9 cellular contexts compared by ENCODE assay signal in genomic region chr14:22994762-22995275, GRCh38. TPM values are rescaled to one million over a fixed set of nuclear protein-coding genes. Genes with fewer than 3 reads are reported as not detected.
DNase-seq lines count a peak whose midpoint lies in the region; ATAC-seq, FAIRE-seq and TF ChIP-seq lines count a peak whose summit lies in the region.
"Had no signal": no experiment of that assay in that cellular context is flagged by ENCODE, and none has a peak within 500 bp of the region (broad histone marks: within the 10 kb centered on the region; RNA-seq: fewer than 3 reads in every experiment).

No MANE protein-coding gene starts in this region.

- TF ChIP-seq POLR2A in A549 (IDR thresholded peaks at IDR 0.05; ENCODE audit: low read length) (no peak), right lobe of liver (IDR thresholded peaks at IDR 0.05) (no peak), uterus (IDR thresholded peaks at IDR 0.05) (no peak)

- no peaks in the 10 kb centered on the region for H3K79me2 ChIP-seq in OCI-LY7 (ENCODE audit: insufficient read depth, low read depth, low read length)

- DNase-seq in A549 (ENCODE audit: low read depth in 1 of 2, low spot score in 1 of 2) (peak; percentile 40 to 41), OCI-LY7 (ENCODE audit: low spot score) (peak; percentile 60), MCF 10A (ENCODE audit: unreplicated experiment) (peak; percentile 84), right lobe of liver (no peak), uterus (peak in 1 of 2 donors; percentile 42), GM19238 (ENCODE audit: insufficient read length, low spot score) (no peak), DMS53 (lab: John Stamatoyannopoulos, UW) (no peak)

- no peaks in the 10 kb centered on the region for H3K9me3 Mint-ChIP-seq in MCF 10A (ENCODE audit: unreplicated experiment)

- no peaks in the 10 kb centered on the region for H3K9me3 ChIP-seq in A549
- H3K9me3 ChIP-seq in OCI-LY7 (ENCODE audit: low read length) = no peaks in the 10 kb centered on the region
- no peaks in the 10 kb centered on the region for H3K9me3 ChIP-seq in right lobe of liver
- H3K9me3 ChIP-seq in uterus = no peaks in the 10 kb centered on the region

- H3K4me3 Mint-ChIP-seq in MCF 10A (ENCODE audit: unreplicated experiment) = no peak overlapping the region
- H3K4me3 Mint-ChIP-seq: activated naive CD8-positive, alpha-beta T cell had no signal

- no peak overlapping the region for H3K27ac Mint-ChIP-seq in MCF 10A (ENCODE audit: low read depth, unreplicated experiment)
- H3K27ac Mint-ChIP-seq: activated naive CD8-positive, alpha-beta T cell had no signal

- POLR2A ChIA-PET in A549 (lab: Yijun Ruan, JAX) (interaction anchor here (0.9 to 4.2 kb wide), 5 partner anchors 12 to 65 kb away, joined by 3 to 27 read pairs (median 5); partner anchors contain the start of genes AJUBA, PRMT5 and PSMB5), OCI-LY7 (lab: Charles Lee) (interaction anchor here (0.6 to 3.1 kb wide), 9 partner anchors 13 to 620 kb away, joined by 3 to 41 read pairs (median 5); partner anchors contain the start of gene PSMB5), MCF 10A (lab: Yijun Ruan, JAX) (interaction anchor here (0.6 to 3.3 kb wide), 16 partner anchors 9 to 100 kb away, joined by 3 to 43 read pairs (median 4); partner anchors contain the start of genes ACIN1, AJUBA, C14orf119 and CDH24)

- intact Hi-C loops in OCI-LY7 (cut with micrococcal nuclease; ENCODE audit: unreplicated experiment) = loop anchor here (1.0 kb wide), 1 partner anchor 59 kb away; no protein-coding TSS in a partner anchor
- intact Hi-C loops in MCF 10A (cut with micrococcal nuclease) = loop anchor here (1.0 kb wide), 1 partner anchor 63 kb away; no protein-coding TSS in a partner anchor
- intact Hi-C loops in right lobe of liver (cut with DNase I) = no loop called here
- intact Hi-C loops in uterus (cut with DNase I; ENCODE audit: low total_unique reads) = no loop called here

- H4K20me1 ChIP-seq in OCI-LY7 (ENCODE audit: insufficient read depth, low read length) = no peaks in the 10 kb centered on the region

- H3K27ac ChIP-seq in A549 (peak overlapping the region in 1 of 2 experiments; percentile 56; a peak in 2 of 6 replicates), OCI-LY7 (ENCODE audit: low read depth, low read length, poor library complexity, severe bottlenecking) (no peak overlapping the region), right lobe of liver (no peak overlapping the region), uterus (peak overlapping the region; percentile 22 to 36)

- peak; percentile 60 to 75; a peak in 4 of 5 replicates for TF ChIP-seq RAD21 in A549 (conservative IDR thresholded peaks at IDR 0.05 in 1 of 2, IDR thresholded peaks at IDR 0.05 in 1 of 2)

- H3K4me1 Mint-ChIP-seq in MCF 10A (ENCODE audit: insufficient read depth, unreplicated experiment) = peaks cover 16% of the 10 kb centered on the region

- CTCF ChIA-PET in A549 (lab: Yijun Ruan, JAX) (interaction anchor here (0.6 to 34.0 kb wide), 21 partner anchors 10 to 1182 kb away, joined by 3 to 1206 read pairs (median 5); partner anchors contain the start of genes ACIN1, AJUBA, C14orf119 and CDH24), OCI-LY7 (lab: Charles Lee; ENCODE audit: unreplicated experiment) (interaction anchor here (0.5 to 2.5 kb wide), 12 partner anchors 8 to 75 kb away, joined by 3 to 18 read pairs (median 4); partner anchors contain the start of gene CDH24), MCF 10A (lab: Yijun Ruan, JAX) (interaction anchor here (0.6 to 24.6 kb wide), 32 partner anchors 9 to 336 kb away, joined by 3 to 620 read pairs (median 5); partner anchors contain the start of genes ACIN1, AJUBA, C14orf119 and CDH24)

- no peak for FAIRE-seq in A549 (lab: Jason Lieb, UNC)

- H3K27me3 ChIP-seq in right lobe of liver = no peaks in the 10 kb centered on the region
- no peaks in the 10 kb centered on the region for H3K27me3 ChIP-seq in uterus

- H3K4me1 ChIP-seq in A549 (peaks cover 5% of the 10 kb centered on the region; the same call in 2 of the 3 replicates), OCI-LY7 (ENCODE audit: insufficient read depth, low read length, poor library complexity, severe bottlenecking) (peaks cover 4% of the 10 kb centered on the region), right lobe of liver (no peaks in the 10 kb centered on the region), uterus (peaks cover 5 to 9% of the 10 kb centered on the region in 2 donors)

- ATAC-seq in A549 (peak; percentile 91 to 94), right lobe of liver (peak; percentile 63 to 77 (median 74))

- no peaks in the 10 kb centered on the region for H3K9me2 ChIP-seq in OCI-LY7 (ENCODE audit: insufficient read depth, low read length)

- H3K27me3 Mint-ChIP-seq in MCF 10A (ENCODE audit: insufficient read depth, unreplicated experiment) = no peaks in the 10 kb centered on the region
- H3K27me3 Mint-ChIP-seq: activated naive CD8-positive, alpha-beta T cell had no signal

- TF ChIP-seq EP300 in A549 (IDR thresholded peaks at IDR 0.05) = no peak

- no peaks in the 10 kb centered on the region for H3K36me3 ChIP-seq in OCI-LY7 (ENCODE audit: insufficient read depth, low read length)
- no peaks in the 10 kb centered on the region for H3K36me3 ChIP-seq in right lobe of liver
- no peaks in the 10 kb centered on the region for H3K36me3 ChIP-seq in uterus

- WGBS in A549 (ENCODE audit: missing lambda C conversion rate) = 3% methylated on average over 4 of the region's 4 CpGs
- WGBS in right lobe of liver (ENCODE audit: insufficient coverage, low coverage, low lambda C conversion rate, missing lambda C conversion rate) = 12% methylated on average over 3 of the region's 4 CpGs

- H3K4me2 ChIP-seq in A549 (no peak overlapping the region; the same call in 2 of the 3 replicates), OCI-LY7 (ENCODE audit: low read length) (no peak overlapping the region)

- H2AFZ ChIP-seq in OCI-LY7 (ENCODE audit: low read length) = no peak overlapping the region

- BruUV-seq in OCI-LY7 (replicated peaks; lab: Mats Ljungman, UMichigan) (no TSS peak), MCF 10A (replicated peaks; lab: Mats Ljungman, UMichigan) (no TSS peak)

- peaks cover 29% of the 10 kb centered on the region for H3K36me3 Mint-ChIP-seq in MCF 10A (ENCODE audit: insufficient read depth, unreplicated experiment)

- TF ChIP-seq CTCF in A549 (IDR thresholded peaks at IDR 0.05) = peak; percentile 60
- TF ChIP-seq CTCF in GM12874 (IDR thresholded peaks at IDR 0.05; ENCODE audit: insufficient read depth, low read depth, low read length) = peak; percentile 64
- peak; percentile 87 for TF ChIP-seq CTCF in OCI-LY7 (conservative IDR thresholded peaks at IDR 0.05; ENCODE audit: low read length)
- TF ChIP-seq CTCF in MCF 10A (IDR thresholded peaks at IDR 0.05; ENCODE audit: unreplicated experiment) = peak; percentile 44
- peak; percentile 20 to 60 (median 46) for TF ChIP-seq CTCF in right lobe of liver (IDR thresholded peaks at IDR 0.05)
- TF ChIP-seq CTCF in uterus (IDR thresholded peaks at IDR 0.05) = peak; percentile 42 to 55 (median 52)

- H3K4me3 ChIP-seq in A549 = no peak overlapping the region
- no peak overlapping the region for H3K4me3 ChIP-seq in OCI-LY7 (ENCODE audit: low read depth, low read length, poor library complexity, severe bottlenecking)
- H3K4me3 ChIP-seq in right lobe of liver = no peak overlapping the region
- no peak overlapping the region for H3K4me3 ChIP-seq in uterus

RNA-seq across cellular contexts. Expression of gene AJUBA, which starts 12.5 kb away (rescaled TPM):
- polyA plus RNA-seq in A549 (2011; rRNA removed) = 98.0 and 152 TPM in 2 replicates
- polyA plus RNA-seq in A549 (2012; cell fraction: cytosol; rRNA removed) = 46.7 and 67.4 TPM in 2 replicates
- 71.5 and 76.7 TPM in 2 replicates for polyA plus RNA-seq in A549 (2012; cell fraction: nucleus; rRNA removed)
- polyA plus RNA-seq in A549 (2017; fragmentation: RNase III; extraction: RNeasy Plus Mini Kit Qiagen cat#74134 plus additional on column Dnase treatment) = 53.4 to 68.0 TPM (median 59.0 TPM) in 3 replicates
- 137 and 160 TPM in 2 replicates for polyA minus RNA-seq in A549 (2011; rRNA and poly(A)+ RNA removed)
- 0.13 and 0.22 TPM in 2 replicates for total RNA-seq in OCI-LY7 (2014; rRNA removed; shearing (Covaris generic))
- total RNA-seq in OCI-LY7 (2022) = 0.37 and 0.88 TPM in 2 replicates
- 82.1 and 138 TPM in 2 replicates for total RNA-seq in MCF 10A (2022)
- total RNA-seq in right lobe of liver = 10 to 100 TPM in 5 of 6 experiments, 1 to 10 TPM in 1; 7.8 to 64.6 (median 54.2) TPM
- total RNA-seq in uterus = 10 to 100 TPM in 3 of 4 donors, 1 to 10 TPM in 1; 6.8 to 51.7 (median 27.1) TPM

RNA-seq across cellular contexts. Expression of gene C14orf93, which starts 15.1 kb away (rescaled TPM):
- polyA plus RNA-seq in A549 (2011; rRNA removed) = 9.7 and 10.1 TPM in 2 replicates
- polyA plus RNA-seq in A549 (2012; cell fraction: cytosol; rRNA removed) = 7.8 and 8.4 TPM in 2 replicates
- 18.6 and 22.8 TPM in 2 replicates for polyA plus RNA-seq in A549 (2012; cell fraction: nucleus; rRNA removed)
- 5.6 to 6.8 TPM (median 5.7 TPM) in 3 replicates for polyA plus RNA-seq in A549 (2017; fragmentation: RNase III; extraction: RNeasy Plus Mini Kit Qiagen cat#74134 plus additional on column Dnase treatment)
- polyA minus RNA-seq in A549 (2011; rRNA and poly(A)+ RNA removed) = 16.3 and 18.8 TPM in 2 replicates
- total RNA-seq in OCI-LY7 (2014; rRNA removed; shearing (Covaris generic)) = 13.8 and 17.9 TPM in 2 replicates
- 15.2 and 17.4 TPM in 2 replicates for total RNA-seq in OCI-LY7 (2022)
- total RNA-seq in MCF 10A (2022) = 6.1 and 7.1 TPM in 2 replicates
- total RNA-seq in right lobe of liver = 1 to 10 TPM; 1.7 to 4.0 (median 3.2) TPM
- total RNA-seq in uterus = 10 to 100 TPM in 2 of 4 donors, 1 to 10 TPM in 2; 7.2 to 18.6 (median 10.4) TPM

RNA-seq across cellular contexts. Expression of gene HAUS4, which starts 37.9 kb away (rescaled TPM):
- polyA plus RNA-seq in A549 (2011; rRNA removed) (69.3 and 76.0 TPM in 2 replicates), A549 (2017; fragmentation: RNase III; extraction: RNeasy Plus Mini Kit Qiagen cat#74134 plus additional on column Dnase treatment) (35.9 to 42.6 TPM (median 37.3 TPM) in 3 replicates)
- 32.4 and 37.5 TPM in 2 replicates for polyA plus RNA-seq in A549 (2012; cell fraction: cytosol; rRNA removed)
- 33.2 and 48.7 TPM in 2 replicates for polyA plus RNA-seq in A549 (2012; cell fraction: nucleus; rRNA removed)
- 33.1 and 40.3 TPM in 2 replicates for polyA minus RNA-seq in A549 (2011; rRNA and poly(A)+ RNA removed)
- 105 and 126 TPM in 2 replicates for total RNA-seq in OCI-LY7 (2014; rRNA removed; shearing (Covaris generic))
- total RNA-seq in OCI-LY7 (2022) (96.7 and 103 TPM in 2 replicates), MCF 10A (2022) (39.0 and 44.4 TPM in 2 replicates), right lobe of liver (10 to 100 TPM in 4 of 6 experiments, 1 to 10 TPM in 2; 6.8 to 17.9 (median 12.4) TPM), uterus (10 to 100 TPM; 30.0 to 65.3 (median 34.7) TPM)

RNA-seq across cellular contexts. Expression of gene PSMB5, which starts 39.9 kb away (rescaled TPM):
- polyA plus RNA-seq in A549 (2011; rRNA removed) (283 and 337 TPM in 2 replicates), A549 (2017; fragmentation: RNase III; extraction: RNeasy Plus Mini Kit Qiagen cat#74134 plus additional on column Dnase treatment) (352 to 365 TPM (median 363 TPM) in 3 replicates)
- polyA plus RNA-seq in A549 (2012; cell fraction: cytosol; rRNA removed) = 501 and 506 TPM in 2 replicates
- 330 and 348 TPM in 2 replicates for polyA plus RNA-seq in A549 (2012; cell fraction: nucleus; rRNA removed)
- 282 and 294 TPM in 2 replicates for polyA minus RNA-seq in A549 (2011; rRNA and poly(A)+ RNA removed)
- total RNA-seq in OCI-LY7 (2014; rRNA removed; shearing (Covaris generic)) = 111 and 133 TPM in 2 replicates
- total RNA-seq in OCI-LY7 (2022) (85.5 and 122 TPM in 2 replicates), MCF 10A (2022) (162 and 173 TPM in 2 replicates), right lobe of liver (10 to 100 TPM; 51.2 to 93.5 (median 59.1) TPM), uterus (100 to 1,000 TPM in 2 of 4 donors, 10 to 100 TPM in 2; 18.4 to 121 (median 92.0) TPM)

RNA-seq across cellular contexts. Expression of gene PSMB11, which starts 47.2 kb away (rescaled TPM):
- polyA plus RNA-seq in A549 (2011; rRNA removed) = not detected in 2 replicates
- not detected in 2 replicates for polyA plus RNA-seq in A549 (2012; cell fraction: cytosol; rRNA removed)
- polyA plus RNA-seq in A549 (2012; cell fraction: nucleus; rRNA removed) = not detected in 2 replicates
- polyA plus RNA-seq in A549 (2017; fragmentation: RNase III; extraction: RNeasy Plus Mini Kit Qiagen cat#74134 plus additional on column Dnase treatment) = not detected in 3 replicates
- polyA minus RNA-seq in A549 (2011; rRNA and poly(A)+ RNA removed) = not detected in 2 replicates
- not detected in 2 replicates for total RNA-seq in OCI-LY7 (2014; rRNA removed; shearing (Covaris generic))
- total RNA-seq in OCI-LY7 (2022) = not detected in 2 replicates
- total RNA-seq in MCF 10A (2022) = not detected in 2 replicates
- total RNA-seq in right lobe of liver = not detected
- not detected for total RNA-seq in uterus

Comparison
In these comparisons a context has a peak if more than half of its experiments do, and no peak if none do; other contexts are left out.
1. DNase-seq: peak in A549 (2 of 2), OCI-LY7 (single experiment) and MCF 10A (single experiment); none in right lobe of liver (0 of 3), GM19238 (single experiment) and DMS53 (single experiment).
2. H3K27ac ChIP-seq: peak in uterus (2 of 2); none in OCI-LY7 (single experiment) and right lobe of liver (0 of 3).
3. RNA of gene AJUBA, which starts 12.5 kb away (total RNA-seq): 82.1 to 138 TPM in MCF 10A, 7.8 to 64.6 TPM in right lobe of liver and 6.8 to 51.7 TPM in uterus; 0.13 to 0.88 TPM in OCI-LY7; every median in the first group is over 4 times any median in the second.
4. intact Hi-C loops: an anchor here in OCI-LY7 (1.0 kb wide) and MCF 10A (1.0 kb wide); none called in right lobe of liver and uterus.
5. Peak in every context shown above with its lines, with median percentiles within 50 percentile points of each other: CTCF ChIP-seq.